In genomic region chr13:75877092-75877491, GRCh38 we compare ENCODE assay signal across 12 cellular contexts.
"Had no signal": no experiment of that assay in that cellular context is flagged by ENCODE, and none has a peak within 500 bp of the region (broad histone marks: within the 10 kb centered on the region; RNA-seq: fewer than 3 reads in every experiment).

No MANE protein-coding gene starts in this region.

- H3K4me1 ChIP-seq: parathyroid adenoma had no signal

- H3K4me3 Mint-ChIP-seq: activated CD4-positive, alpha-beta memory T cell treated with anti-CD3 and anti-CD28 coated beads, Interleukin-2, amount 10 ng/mL, durations not matched to agents 7 days and 5 days; activated naive CD8-positive, alpha-beta T cell treated with anti-CD3 and anti-CD28 coated beads, Interleukin-2, amount 10 ng/mL, durations not matched to agents 7 days and 5 days; central memory CD8-positive, alpha-beta T cell; stimulated activated effector memory CD8-positive, alpha-beta T cell treated with anti-CD3 and anti-CD28 coated beads, Interleukin-12 subunit alpha, Interleukin-12 subunit beta, amount 100 ng/mL, for 72 hours had no signal

- H3K27ac ChIP-seq: brain microvascular endothelial cell, coronary artery, neutrophil, parathyroid adenoma, right lobe of liver, thoracic aorta had no signal

- H3K9me3 Mint-ChIP-seq: activated CD4-positive, alpha-beta memory T cell treated with anti-CD3 and anti-CD28 coated beads, Interleukin-2, amount 10 ng/mL, durations not matched to agents 7 days and 5 days; activated naive CD8-positive, alpha-beta T cell treated with anti-CD3 and anti-CD28 coated beads, Interleukin-2, amount 10 ng/mL, durations not matched to agents 7 days and 5 days; central memory CD8-positive, alpha-beta T cell; naive thymus-derived CD4-positive, alpha-beta T cell; stimulated activated effector memory CD8-positive, alpha-beta T cell treated with anti-CD3 and anti-CD28 coated beads, Interleukin-12 subunit alpha, Interleukin-12 subunit beta, amount 100 ng/mL, for 72 hours had no signal

- H3K79me2 ChIP-seq: parathyroid adenoma had no signal

- H3K4me3 ChIP-seq: coronary artery, right lobe of liver, thoracic aorta had no signal

- H3K9ac ChIP-seq: parathyroid adenoma had no signal

- H3K9me3 ChIP-seq: neutrophil, right lobe of liver, thoracic aorta had no signal

- H3K36me3 Mint-ChIP-seq: activated CD8-positive, alpha-beta memory T cell treated with anti-CD3 and anti-CD28 coated beads, Interleukin-2, amount 10 ng/mL, durations not matched to agents 7 days and 5 days; activated naive CD8-positive, alpha-beta T cell treated with anti-CD3 and anti-CD28 coated beads, Interleukin-2, amount 10 ng/mL, durations not matched to agents 7 days and 5 days; naive thymus-derived CD4-positive, alpha-beta T cell; stimulated activated effector memory CD8-positive, alpha-beta T cell treated with anti-CD3 and anti-CD28 coated beads, Interleukin-12 subunit alpha, Interleukin-12 subunit beta, amount 100 ng/mL, for 72 hours had no signal

- H2AFZ ChIP-seq: parathyroid adenoma had no signal

- H3K27me3 ChIP-seq: brain microvascular endothelial cell, right lobe of liver had no signal

- H3K4me1 Mint-ChIP-seq: central memory CD8-positive, alpha-beta T cell had no signal

- H3K27ac Mint-ChIP-seq: activated CD4-positive, alpha-beta memory T cell treated with anti-CD3 and anti-CD28 coated beads, Interleukin-2, amount 10 ng/mL, durations not matched to agents 7 days and 5 days; activated CD8-positive, alpha-beta memory T cell treated with anti-CD3 and anti-CD28 coated beads, Interleukin-2, amount 10 ng/mL, durations not matched to agents 7 days and 5 days; activated naive CD8-positive, alpha-beta T cell treated with anti-CD3 and anti-CD28 coated beads, Interleukin-2, amount 10 ng/mL, durations not matched to agents 7 days and 5 days; stimulated activated effector memory CD8-positive, alpha-beta T cell treated with anti-CD3 and anti-CD28 coated beads, Interleukin-12 subunit alpha, Interleukin-12 subunit beta, amount 100 ng/mL, for 72 hours had no signal

- H3K36me3 ChIP-seq: brain microvascular endothelial cell, neutrophil, right lobe of liver, thoracic aorta had no signal
